29 cellular contexts compared by ENCODE assay signal in the genomic region with DNA sequence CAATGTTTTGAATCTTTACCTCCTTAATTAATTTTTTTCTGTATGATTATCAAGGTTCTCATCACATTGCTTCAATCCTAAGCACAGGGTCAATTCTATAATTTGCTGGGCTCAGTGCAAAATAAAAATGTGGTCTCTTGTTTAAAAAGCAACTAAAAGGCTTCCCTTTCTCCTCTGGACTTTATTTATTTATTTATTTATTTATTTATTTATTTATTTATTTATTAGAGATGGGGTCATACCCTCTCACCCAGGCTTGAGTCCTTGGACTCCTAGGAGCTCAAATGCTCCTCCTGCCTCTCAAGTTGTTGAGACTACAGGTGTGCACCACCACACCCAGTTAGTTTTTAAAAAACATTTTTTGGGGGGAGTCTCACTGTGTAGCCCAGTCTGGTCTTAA.
"Had no signal": no experiment of that assay in that cellular context is flagged by ENCODE, and none has a peak within 500 bp of the region (broad histone marks: within the 10 kb centered on the region; RNA-seq: fewer than 3 reads in every experiment).

No MANE protein-coding gene starts in this region.

- DNase-seq: stimulated activated CD4-positive, alpha-beta T cell treated with anti-CD3 and anti-CD28 coated beads, Interleukin-2, amount 100 ng/mL, for 48 hours; stimulated activated CD4-positive, alpha-beta T cell treated with anti-CD3 and anti-CD28 coated beads, Interleukin-4, amount 100 ng/mL, for 1 hour; stimulated activated CD4-positive, alpha-beta T cell treated with anti-CD3 and anti-CD28 coated beads, Interleukin-4, amount 100 ng/mL, for 24 hours; stimulated activated CD4-positive, alpha-beta T cell treated with anti-CD3 and anti-CD28 coated beads, Interleukin-4, amount 100 ng/mL, for 4 hours; stimulated activated CD8-positive, alpha-beta memory T cell treated with anti-CD3 and anti-CD28 coated beads, Interleukin-4, amount 100 ng/mL, for 48 hours; stimulated activated naive B cell treated with anti-CD40 and anti-IgM and Interleukin-4, amounts not matched to agents 10 μg/mL and 1 μg/mL and 100 μg/mL, for 72 hours; stimulated activated naive CD4-positive, alpha-beta T cell; stimulated activated naive CD4-positive, alpha-beta T cell treated with Interleukin-2 at 50 U/mL for 16 hours; stimulated activated naive CD8-positive, alpha-beta T cell treated with anti-CD3 and anti-CD28 coated beads, Interleukin-15, amount 100 ng/mL, for 72 hours; stimulated activated naive CD8-positive, alpha-beta T cell treated with anti-CD3 and anti-CD28 coated beads, Interleukin-15, Interleukin-2, amounts not matched to agents 100 U/mL and 50 U/mL, for 24 hours; stomach; substantia nigra; testis; thyroid gland; tibial artery; transverse colon; trophoblast cell; upper lobe of left lung; upper lobe of right lung; uterus had no signal

- H3K9me3 Mint-ChIP-seq: stimulated activated naive B cell treated with anti-CD40 and anti-IgM and Interleukin-4, amounts not matched to agents 10 μg/mL and 1 μg/mL and 100 μg/mL, for 72 hours; type B pancreatic cell had no signal

- ATAC-seq: stimulated activated effector memory CD8-positive, alpha-beta T cell treated with anti-CD3 and anti-CD28 coated beads, Interleukin-12 subunit alpha, Interleukin-12 subunit beta, amount 100 ng/mL, for 72 hours; stimulated activated memory B cell treated with anti-CD40 and anti-IgM and Interleukin-4, amounts not matched to agents 10 μg/mL and 1 μg/mL and 100 μg/mL, for 72 hours; stimulated activated naive B cell treated with anti-CD40 and anti-IgM and Interleukin-4, amounts not matched to agents 10 μg/mL and 1 μg/mL and 100 μg/mL, for 72 hours; stimulated activated naive CD8-positive, alpha-beta T cell treated with anti-CD3 and anti-CD28 coated beads, Interleukin-15, amount 100 ng/mL, for 72 hours; stimulated activated naive CD8-positive, alpha-beta T cell treated with anti-CD3 and anti-CD28 coated beads, Interleukin-15, Interleukin-2, amounts not matched to agents 100 U/mL and 50 U/mL, for 24 hours; upper lobe of right lung had no signal

- H3K9me3 ChIP-seq: testis, thoracic aorta, thyroid gland, tibial artery, tibial nerve, transverse colon, upper lobe of left lung, upper lobe of right lung, uterus, vagina had no signal

- H3K4me3 ChIP-seq: stomach, suprapubic skin, testis, thoracic aorta, thyroid gland, tibial artery, tibial nerve, transverse colon, upper lobe of left lung, upper lobe of right lung, uterus, vagina had no signal

- H3K36me3 Mint-ChIP-seq: stimulated activated effector memory CD8-positive, alpha-beta T cell treated with anti-CD3 and anti-CD28 coated beads, Interleukin-12 subunit alpha, Interleukin-12 subunit beta, amount 100 ng/mL, for 72 hours; stimulated activated memory B cell treated with anti-CD40 and anti-IgM and Interleukin-4, amounts not matched to agents 10 μg/mL and 1 μg/mL and 100 μg/mL, for 72 hours; stimulated activated naive B cell treated with anti-CD40 and anti-IgM and Interleukin-4, amounts not matched to agents 10 μg/mL and 1 μg/mL and 100 μg/mL, for 72 hours; type B pancreatic cell had no signal

- H3K4me1 Mint-ChIP-seq: stimulated activated effector memory CD8-positive, alpha-beta T cell treated with anti-CD3 and anti-CD28 coated beads, Interleukin-12 subunit alpha, Interleukin-12 subunit beta, amount 100 ng/mL, for 72 hours; stimulated activated memory B cell treated with anti-CD40 and anti-IgM and Interleukin-4, amounts not matched to agents 10 μg/mL and 1 μg/mL and 100 μg/mL, for 72 hours; stimulated activated naive B cell treated with anti-CD40 and anti-IgM and Interleukin-4, amounts not matched to agents 10 μg/mL and 1 μg/mL and 100 μg/mL, for 72 hours; stimulated activated naive CD8-positive, alpha-beta T cell treated with anti-CD3 and anti-CD28 coated beads, Interleukin-15, amount 100 ng/mL, for 72 hours had no signal

- H3K4me3 Mint-ChIP-seq: stimulated activated effector memory CD8-positive, alpha-beta T cell treated with anti-CD3 and anti-CD28 coated beads, Interleukin-12 subunit alpha, Interleukin-12 subunit beta, amount 100 ng/mL, for 72 hours; stimulated activated memory B cell treated with anti-CD40 and anti-IgM and Interleukin-4, amounts not matched to agents 10 μg/mL and 1 μg/mL and 100 μg/mL, for 72 hours; stimulated activated naive B cell treated with anti-CD40 and anti-IgM and Interleukin-4, amounts not matched to agents 10 μg/mL and 1 μg/mL and 100 μg/mL, for 72 hours; stimulated activated naive CD8-positive, alpha-beta T cell treated with anti-CD3 and anti-CD28 coated beads, Interleukin-15, amount 100 ng/mL, for 72 hours; stimulated activated naive CD8-positive, alpha-beta T cell treated with anti-CD3 and anti-CD28 coated beads, Interleukin-15, Interleukin-2, amounts not matched to agents 100 ng/mL and 50 ng/mL, for 24 hours; type B pancreatic cell had no signal

- H3K36me3 ChIP-seq: stomach, suprapubic skin, thoracic aorta, thyroid gland, tibial artery, tibial nerve, transverse colon, upper lobe of left lung, upper lobe of right lung, uterus, vagina had no signal

- H3K27me3 ChIP-seq: stomach, suprapubic skin, testis, thyroid gland, tibial artery, tibial nerve, transverse colon, upper lobe of left lung, upper lobe of right lung, uterus, vagina had no signal

- H3K4me1 ChIP-seq: stomach, suprapubic skin, testis, thyroid gland, tibial artery, tibial nerve, transverse colon, upper lobe of left lung, upper lobe of right lung, uterus, vagina had no signal

- H3K27me3 Mint-ChIP-seq: stimulated activated memory B cell treated with anti-CD40 and anti-IgM and Interleukin-4, amounts not matched to agents 10 μg/mL and 1 μg/mL and 100 μg/mL, for 72 hours; stimulated activated naive B cell treated with anti-CD40 and anti-IgM and Interleukin-4, amounts not matched to agents 10 μg/mL and 1 μg/mL and 100 μg/mL, for 72 hours; stimulated activated naive CD8-positive, alpha-beta T cell treated with anti-CD3 and anti-CD28 coated beads, Interleukin-15, amount 100 ng/mL, for 72 hours; stimulated activated naive CD8-positive, alpha-beta T cell treated with anti-CD3 and anti-CD28 coated beads, Interleukin-15, Interleukin-2, amounts not matched to agents 100 ng/mL and 50 ng/mL, for 24 hours; type B pancreatic cell had no signal

- H3K27ac Mint-ChIP-seq: stimulated activated effector memory CD8-positive, alpha-beta T cell treated with anti-CD3 and anti-CD28 coated beads, Interleukin-12 subunit alpha, Interleukin-12 subunit beta, amount 100 ng/mL, for 72 hours; stimulated activated memory B cell treated with anti-CD40 and anti-IgM and Interleukin-4, amounts not matched to agents 10 μg/mL and 1 μg/mL and 100 μg/mL, for 72 hours; stimulated activated naive B cell treated with anti-CD40 and anti-IgM and Interleukin-4, amounts not matched to agents 10 μg/mL and 1 μg/mL and 100 μg/mL, for 72 hours; stimulated activated naive CD8-positive, alpha-beta T cell treated with anti-CD3 and anti-CD28 coated beads, Interleukin-15, amount 100 ng/mL, for 72 hours; stimulated activated naive CD8-positive, alpha-beta T cell treated with anti-CD3 and anti-CD28 coated beads, Interleukin-15, Interleukin-2, amounts not matched to agents 100 ng/mL and 50 ng/mL, for 24 hours; type B pancreatic cell had no signal

- H3K27ac ChIP-seq: stomach, suprapubic skin, testis, thoracic aorta, thyroid gland, tibial artery, tibial nerve, transverse colon, upper lobe of left lung, upper lobe of right lung, uterus, vagina had no signal

- FAIRE-seq: urothelium cell line had no signal
